In the genomic region with DNA sequence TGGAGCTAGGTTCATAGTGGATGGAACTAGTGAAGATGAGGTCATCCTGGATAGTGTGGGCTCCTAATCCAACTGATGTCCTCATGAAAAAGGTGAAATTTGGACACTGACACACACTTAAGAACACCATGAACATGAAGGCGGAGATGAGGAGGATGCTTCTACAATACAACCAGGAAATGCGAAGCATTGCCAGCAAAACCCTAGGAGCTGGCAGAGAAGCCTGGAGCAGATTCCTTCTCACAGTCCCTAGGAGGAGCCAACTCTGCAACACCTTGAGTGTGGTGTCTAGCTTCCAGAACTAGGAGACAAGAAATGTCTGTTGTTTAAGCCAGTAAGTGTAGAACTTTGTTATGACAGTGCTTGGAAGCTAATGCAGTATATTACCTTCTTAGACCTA, we compare ENCODE assay signal across 1 cellular context.
TF ChIP-seq lines count a peak whose summit lies in the region.

No MANE protein-coding gene starts in this region.

TF ChIP-seq in HEK293, 187 proteins besides CTCF, POLR2A, EP300 and RAD21 (continued from another document):
- TF ChIP-seq, protein P1, sequence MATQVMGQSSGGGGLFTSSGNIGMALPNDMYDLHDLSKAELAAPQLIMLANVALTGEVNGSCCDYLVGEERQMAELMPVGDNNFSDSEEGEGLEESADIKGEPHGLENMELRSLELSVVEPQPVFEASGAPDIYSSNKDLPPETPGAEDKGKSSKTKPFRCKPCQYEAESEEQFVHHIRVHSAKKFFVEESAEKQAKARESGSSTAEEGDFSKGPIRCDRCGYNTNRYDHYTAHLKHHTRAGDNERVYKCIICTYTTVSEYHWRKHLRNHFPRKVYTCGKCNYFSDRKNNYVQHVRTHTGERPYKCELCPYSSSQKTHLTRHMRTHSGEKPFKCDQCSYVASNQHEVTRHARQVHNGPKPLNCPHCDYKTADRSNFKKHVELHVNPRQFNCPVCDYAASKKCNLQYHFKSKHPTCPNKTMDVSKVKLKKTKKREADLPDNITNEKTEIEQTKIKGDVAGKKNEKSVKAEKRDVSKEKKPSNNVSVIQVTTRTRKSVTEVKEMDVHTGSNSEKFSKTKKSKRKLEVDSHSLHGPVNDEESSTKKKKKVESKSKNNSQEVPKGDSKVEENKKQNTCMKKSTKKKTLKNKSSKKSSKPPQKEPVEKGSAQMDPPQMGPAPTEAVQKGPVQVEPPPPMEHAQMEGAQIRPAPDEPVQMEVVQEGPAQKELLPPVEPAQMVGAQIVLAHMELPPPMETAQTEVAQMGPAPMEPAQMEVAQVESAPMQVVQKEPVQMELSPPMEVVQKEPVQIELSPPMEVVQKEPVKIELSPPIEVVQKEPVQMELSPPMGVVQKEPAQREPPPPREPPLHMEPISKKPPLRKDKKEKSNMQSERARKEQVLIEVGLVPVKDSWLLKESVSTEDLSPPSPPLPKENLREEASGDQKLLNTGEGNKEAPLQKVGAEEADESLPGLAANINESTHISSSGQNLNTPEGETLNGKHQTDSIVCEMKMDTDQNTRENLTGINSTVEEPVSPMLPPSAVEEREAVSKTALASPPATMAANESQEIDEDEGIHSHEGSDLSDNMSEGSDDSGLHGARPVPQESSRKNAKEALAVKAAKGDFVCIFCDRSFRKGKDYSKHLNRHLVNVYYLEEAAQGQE (tag by site-specific recombination; IDR thresholded peaks at IDR 0.05): no peak
